Comparison of ENCODE assay signal across 1 cellular context in the genomic region with DNA sequence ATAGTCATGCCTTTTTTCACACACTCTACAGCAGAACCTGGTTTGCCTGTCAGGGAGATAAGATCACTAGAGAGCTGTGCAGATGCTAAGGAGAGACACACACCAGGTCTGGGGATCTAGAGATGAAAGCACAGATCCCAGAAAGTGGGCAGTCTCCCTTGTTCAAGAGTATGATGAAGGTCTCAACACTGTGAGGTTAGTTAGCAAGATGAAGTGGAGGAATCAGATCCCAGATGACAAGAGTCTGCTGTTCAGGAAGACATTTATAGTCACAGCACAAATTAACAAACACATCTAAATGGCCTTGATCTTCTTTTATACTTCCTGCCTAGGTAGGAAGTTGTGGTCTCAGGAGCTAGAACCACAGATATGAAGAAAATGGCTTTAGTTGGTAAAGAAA.
TF ChIP-seq lines count a peak whose summit lies in the region.

No MANE protein-coding gene starts in this region.

TF ChIP-seq in HepG2, 621 proteins besides CTCF, POLR2A, EP300 and RAD21:
- TF ChIP-seq MLX (CRISPR knock-in tag; IDR thresholded peaks at IDR 0.05) (no peak), ZNF280D (CRISPR knock-in tag; IDR thresholded peaks at IDR 0.05) (no peak), FOXM1 (CRISPR knock-in tag; IDR thresholded peaks at IDR 0.05) (no peak), ZKSCAN8 (CRISPR knock-in tag; IDR thresholded peaks at IDR 0.05; ENCODE audit: borderline replicate concordance) (no peak), ARID3A (IDR thresholded peaks at IDR 0.05; ENCODE audit: low read depth, low read length) (no peak), ATF7-NPFF (CRISPR knock-in tag; IDR thresholded peaks at IDR 0.05; ENCODE audit: low read depth) (no peak), DBP (CRISPR knock-in tag; IDR thresholded peaks at IDR 0.05; ENCODE audit: not compliant biosample characterization) (no peak), TRIM24 (CRISPR knock-in tag; IDR thresholded peaks at IDR 0.05) (no peak), KLF9 (CRISPR knock-in tag; IDR thresholded peaks at IDR 0.05; ENCODE audit: low read depth) (no peak), ZNF607 (CRISPR knock-in tag; IDR thresholded peaks at IDR 0.05; ENCODE audit: borderline replicate concordance) (no peak), ZNF766 (CRISPR knock-in tag; IDR thresholded peaks at IDR 0.05; ENCODE audit: borderline replicate concordance) (no peak), NR0B2 (CRISPR knock-in tag; IDR thresholded peaks at IDR 0.05) (no peak), NR2C2 (CRISPR knock-in tag; IDR thresholded peaks at IDR 0.05; ENCODE audit: borderline replicate concordance) (no peak), GLI4 (CRISPR knock-in tag; IDR thresholded peaks at IDR 0.05; ENCODE audit: borderline replicate concordance) (no peak), HDAC2 (CRISPR knock-in tag; IDR thresholded peaks at IDR 0.05) (no peak)
